ENCODE assay signal across 8 cellular contexts in genomic region chr4:140359571-140360427, GRCh38. TPM values are rescaled to one million over a fixed set of nuclear protein-coding genes. Genes with fewer than 3 reads are reported as not detected.
DNase-seq lines count a peak whose midpoint lies in the region; ATAC-seq and TF ChIP-seq lines count a peak whose summit lies in the region.

No MANE protein-coding gene starts in this region.

- peak; percentile 93 for ATAC-seq in GM19467 (IDR thresholded peaks at IDR 0.05; ENCODE audit: unreplicated experiment)
- peak; percentile 90 for ATAC-seq in HG03565 (IDR thresholded peaks at IDR 0.05; ENCODE audit: unreplicated experiment)
- peak; percentile 97 for ATAC-seq in memory B cell (ENCODE audit: low read depth)

- H3K4me3 Mint-ChIP-seq in Caco-2 (ENCODE audit: unreplicated experiment) (no peak overlapping the region), memory B cell (no peak overlapping the region)
- H3K4me3 Mint-ChIP-seq in activated CD4-positive, alpha-beta memory T cell treated with anti-CD3 and anti-CD28 coated beads for 36 hours, result no peak overlapping the region

- BruUV-seq in Caco-2 (replicated peaks; lab: Mats Ljungman, UMichigan), result no TSS peak

- no peaks in the 10 kb centered on the region for H3K27me3 ChIP-seq in Caco-2 (replicated peaks; ENCODE audit: control insufficient read depth, insufficient read depth, low read length)

- intact Hi-C loops in Caco-2 (cut with micrococcal nuclease; ENCODE audit: unreplicated experiment), result loop anchor here (1.0 kb wide), 6 partner anchors 14 to 492 kb away; partner anchors contain the start of genes ELMOD2 and SCOC
- intact Hi-C loops in activated CD4-positive, alpha-beta memory T cell treated with anti-CD3 and anti-CD28 coated beads for 36 hours (cut with micrococcal nuclease), result loop anchor here (1.0 to 2.0 kb wide), 6 partner anchors 13 to 491 kb away; partner anchors contain the start of genes ELMOD2 and SCOC

- H3K4me1 Mint-ChIP-seq in Caco-2 (ENCODE audit: low read depth, unreplicated experiment) (peaks cover 13% of the 10 kb centered on the region), memory B cell (peaks cover 4% of the 10 kb centered on the region)
- no peaks in the 10 kb centered on the region for H3K4me1 Mint-ChIP-seq in activated CD4-positive, alpha-beta memory T cell treated with anti-CD3 and anti-CD28 coated beads for 36 hours (ENCODE audit: low read depth)

- CTCF ChIA-PET in Caco-2 (lab: Charles Lee), result interaction anchor here (0.7 to 2.0 kb wide), 23 partner anchors 9 to 525 kb away, joined by 3 to 32 read pairs (median 4); partner anchors contain the start of genes CLGN, ELMOD2, MGAT4D and SCOC
- CTCF ChIA-PET in activated CD4-positive, alpha-beta memory T cell treated with anti-CD3 and anti-CD28 coated beads for 36 hours (lab: Charles Lee), result interaction anchor here (0.7 to 3.5 kb wide), 61 partner anchors 9 to 757 kb away, joined by 3 to 72 read pairs (median 4); partner anchors contain the start of genes ELMOD2, SCOC and TBC1D9

- H3K4me1 ChIP-seq in Caco-2, result peaks cover 24% of the 10 kb centered on the region

- H3K4me3 ChIP-seq in Caco-2 (ENCODE audit: low read depth, low read length), result no peak overlapping the region

- H3K9me3 ChIP-seq in Caco-2, result no peaks in the 10 kb centered on the region

- POLR2A ChIA-PET in Caco-2 (lab: Charles Lee), result interaction anchor here (0.6 to 1.6 kb wide), 2 partner anchors 14 to 488 kb away, joined by 3 to 6 read pairs; partner anchors contain the start of gene SCOC
- POLR2A ChIA-PET in activated CD4-positive, alpha-beta memory T cell treated with anti-CD3 and anti-CD28 coated beads for 36 hours (lab: Charles Lee), result no interaction called here

- no peaks in the 10 kb centered on the region for H3K9me3 Mint-ChIP-seq in Caco-2 (ENCODE audit: unreplicated experiment)
- no peaks in the 10 kb centered on the region for H3K9me3 Mint-ChIP-seq in activated CD4-positive, alpha-beta memory T cell treated with anti-CD3 and anti-CD28 coated beads for 36 hours
- no peaks in the 10 kb centered on the region for H3K9me3 Mint-ChIP-seq in memory B cell

- H3K36me3 Mint-ChIP-seq in Caco-2 (ENCODE audit: insufficient read depth, unreplicated experiment) (no peaks in the 10 kb centered on the region), memory B cell (no peaks in the 10 kb centered on the region)
- no peaks in the 10 kb centered on the region for H3K36me3 Mint-ChIP-seq in activated CD4-positive, alpha-beta memory T cell treated with anti-CD3 and anti-CD28 coated beads for 36 hours

- H3K27ac Mint-ChIP-seq in Caco-2 (ENCODE audit: unreplicated experiment) (no peak overlapping the region), memory B cell (no peak overlapping the region)
- no peak overlapping the region for H3K27ac Mint-ChIP-seq in activated CD4-positive, alpha-beta memory T cell treated with anti-CD3 and anti-CD28 coated beads for 36 hours

- DNase-seq in Caco-2 (peak; percentile 79 to 83), NCI-H69 (lab: John Stamatoyannopoulos, UW) (peak; percentile 90), memory B cell (ENCODE audit: low spot score in 2 of 2) (peak; percentile 67 to 78)
- peak; percentile 81 for DNase-seq in activated CD4-positive, alpha-beta memory T cell treated with anti-CD3 and anti-CD28 coated beads for 36 hours
- peak; percentile 65 for DNase-seq in effector CD8-positive, alpha-beta T cell (lab: John Stamatoyannopoulos, UW)
- peak; percentile 60 to 63 for DNase-seq in stimulated activated CD8-positive, alpha-beta memory T cell treated with anti-CD3 and anti-CD28 coated beads, Interleukin-2, amount 100 ng/mL, for 48 hours (ENCODE audit: low read depth in 2 of 2)

- H3K27me3 Mint-ChIP-seq in Caco-2 (ENCODE audit: insufficient read depth, unreplicated experiment), result no peaks in the 10 kb centered on the region
- peaks cover 3% of the 10 kb centered on the region for H3K27me3 Mint-ChIP-seq in activated CD4-positive, alpha-beta memory T cell treated with anti-CD3 and anti-CD28 coated beads for 36 hours
- H3K27me3 Mint-ChIP-seq in memory B cell, result peaks cover 5% of the 10 kb centered on the region

- no peaks in the 10 kb centered on the region for H3K36me3 ChIP-seq in Caco-2 (ENCODE audit: control insufficient read depth, insufficient read depth, low read length)

- peak; percentile 67 to 80 for TF ChIP-seq CTCF in Caco-2 (IDR thresholded peaks at IDR 0.05; ENCODE audit: insufficient read depth in 1 of 2, low read depth in 1 of 2, low read length in 1 of 2, severe bottlenecking in 1 of 2, unreplicated experiment in 1 of 2)

RNA-seq across cellular contexts. Expression of gene SCOC, which starts 13.6 kb away (rescaled TPM):
- 36.8 and 39.6 TPM in 2 replicates for total RNA-seq in Caco-2 (2022)
- total RNA-seq in activated CD4-positive, alpha-beta memory T cell treated with anti-CD3 and anti-CD28 coated beads for 36 hours, result 10 to 100 TPM; 46.9 to 48.4 TPM
